Comparison of ENCODE assay signal across 18 cellular contexts in genomic region chr1:172970186-172970585, GRCh38.
A peak's percentile ranks its signal among the peaks of the same experiment; 100 is the strongest.
DNase-seq lines count a peak whose midpoint lies in the region; ATAC-seq, FAIRE-seq and TF ChIP-seq lines count a peak whose summit lies in the region.
"Had no signal": no experiment of that assay in that cellular context is flagged by ENCODE, and none has a peak within 500 bp of the region (broad histone marks: within the 10 kb centered on the region; RNA-seq: fewer than 3 reads in every experiment).

No MANE protein-coding gene starts in this region.

- H3K27ac ChIP-seq in endothelial cell of umbilical vein (ENCODE audit: insufficient read depth, low read depth, low read length) (no peak overlapping the region), osteoblast (ENCODE audit: low read depth, low read length) (peak overlapping the region; percentile 46)
- H3K27ac ChIP-seq: body of pancreas had no signal

- H3K9ac ChIP-seq in endothelial cell of umbilical vein (replicated peaks; ENCODE audit: extremely low read depth, insufficient read depth, low read length): no peak overlapping the region

- no peaks in the 10 kb centered on the region for H3K36me3 ChIP-seq in endothelial cell of umbilical vein (ENCODE audit: control insufficient read depth in 2 of 2, extremely low read depth in 1 of 2, insufficient read depth in 2 of 2, low read length in 2 of 2)
- H3K36me3 ChIP-seq in osteoblast (ENCODE audit: insufficient read depth, low read length): no peaks in the 10 kb centered on the region

- ATAC-seq in GM21528 (IDR thresholded peaks at IDR 0.05; ENCODE audit: low FRiP score, unreplicated experiment) (no peak), left colon (no peak)
- ATAC-seq: body of pancreas, Right ventricle myocardium inferior had no signal

- H3K9me1 ChIP-seq in endothelial cell of umbilical vein (replicated peaks; ENCODE audit: control insufficient read depth, extremely low read depth, insufficient read depth, low read length): no peaks in the 10 kb centered on the region

- TF ChIP-seq CTCF in endothelial cell of umbilical vein (IDR thresholded peaks at IDR 0.05; ENCODE audit: extremely low read depth in 1 of 2, insufficient read depth in 1 of 2, low read depth in 1 of 2, low read length in 2 of 2) (no peak), osteoblast (IDR thresholded peaks at IDR 0.05; ENCODE audit: extremely low read depth, low read depth, low read length) (no peak)

- H3K79me2 ChIP-seq in endothelial cell of umbilical vein (ENCODE audit: control insufficient read depth, insufficient read depth, low read length): no peaks in the 10 kb centered on the region
- H3K79me2 ChIP-seq in osteoblast (ENCODE audit: insufficient read depth, low read length): no peaks in the 10 kb centered on the region

- FAIRE-seq in endothelial cell of umbilical vein (lab: Jason Lieb, UNC): peak; percentile 73
- FAIRE-seq: frontal cortex had no signal

- no peak overlapping the region for H3K4me3 ChIP-seq in endothelial cell of umbilical vein (replicated peaks in 1 of 3; ENCODE audit: insufficient read depth in 1 of 3, low read depth in 1 of 3, low read length in 3 of 3)
- no peak overlapping the region for H3K4me3 ChIP-seq in osteoblast (ENCODE audit: insufficient read depth, low read length)
- H3K4me3 ChIP-seq: body of pancreas had no signal

- no peak for TF ChIP-seq POLR2A in endothelial cell of umbilical vein (IDR thresholded peaks at IDR 0.05; ENCODE audit: low read depth, low read length)

- POLR2A ChIA-PET in endothelial cell of umbilical vein (lab: Charles Lee): no interaction called here

- peak; percentile 67 for DNase-seq in EL
- DNase-seq in NCI-H69 (lab: John Stamatoyannopoulos, UW): peak; percentile 42
- DNase-seq in endothelial cell of umbilical vein (ENCODE audit: low read depth, low spot score): peak; percentile 61
- DNase-seq in osteoblast (ENCODE audit: insufficient read length, low spot score, missing footprints): no peak
- no peak for DNase-seq in stimulated activated CD4-positive, alpha-beta T cell treated with anti-CD3 and anti-CD28 coated beads, Interleukin-2, amount 100 ng/mL, for 24 hours
- no peak for DNase-seq in left colon
- no peak for DNase-seq in head of caudate nucleus
- DNase-seq: activated CD4-positive, alpha-beta T cell treated with anti-CD3 and anti-CD28 coated beads, Interleukin-2, amount 10 ng/mL, durations not matched to agents 7 days and 5 days; activated effector memory CD4-positive, alpha-beta T cell treated with Interleukin-2 at 50 U/mL for 16 hours; body of pancreas; C1 segment of cervical spinal cord; midbrain; NCI-H2029; NCI-H774; T-helper 9 cell had no signal

- H3K9me3 ChIP-seq in endothelial cell of umbilical vein (replicated peaks; ENCODE audit: control insufficient read depth, insufficient read depth, low read length) (no peaks in the 10 kb centered on the region), osteoblast (ENCODE audit: low read depth, low read length) (no peaks in the 10 kb centered on the region)
- H3K9me3 ChIP-seq: body of pancreas had no signal

- intact Hi-C loops in endothelial cell of umbilical vein (cut with micrococcal nuclease) (no loop called here), left colon (cut with DNase I, micrococcal nuclease) (no loop called here), head of caudate nucleus (cut with DNase I) (no loop called here)

- dilution Hi-C loops in endothelial cell of umbilical vein (cut with MboI; ENCODE audit: extremely low pct_ligation_motif_present, low sequenced_read_pairs): loop anchor here (25.0 kb wide), 1 partner anchor 217 kb away; no protein-coding TSS in a partner anchor

- no peak overlapping the region for H2AFZ ChIP-seq in endothelial cell of umbilical vein (ENCODE audit: low read depth, low read length)
- no peak overlapping the region for H2AFZ ChIP-seq in osteoblast (ENCODE audit: low read length)

- peak overlapping the region; percentile 12 for H3K4me2 ChIP-seq in endothelial cell of umbilical vein (ENCODE audit: insufficient read depth, low read length)
- no peak overlapping the region for H3K4me2 ChIP-seq in osteoblast (ENCODE audit: insufficient read depth, low read length)

- H3K4me1 ChIP-seq in endothelial cell of umbilical vein (ENCODE audit: control insufficient read depth, extremely low read depth, insufficient read depth, low read length) (peaks cover 30% of the 10 kb centered on the region), osteoblast (ENCODE audit: insufficient read depth, low read length) (peaks cover 24% of the 10 kb centered on the region)

- no TSS peak for BruUV-seq in endothelial cell of umbilical vein (replicated peaks; lab: Mats Ljungman, UMichigan)

- CTCF ChIA-PET in endothelial cell of umbilical vein (lab: Charles Lee): interaction anchor here (1.1 to 1.7 kb wide), 2 partner anchors 10 to 225 kb away, joined by 3 to 7 read pairs; no protein-coding TSS in a partner anchor

- no peaks in the 10 kb centered on the region for H3K27me3 ChIP-seq in endothelial cell of umbilical vein (ENCODE audit: control insufficient read depth in 2 of 2, insufficient read depth in 2 of 2, low read length in 2 of 2)
- H3K27me3 ChIP-seq in osteoblast (ENCODE audit: insufficient read depth, low read length): no peaks in the 10 kb centered on the region
- H3K27me3 ChIP-seq: body of pancreas had no signal

- H4K20me1 ChIP-seq in endothelial cell of umbilical vein (replicated peaks; ENCODE audit: control insufficient read depth, extremely low read depth, insufficient read depth, low read length): no peaks in the 10 kb centered on the region
- no peaks in the 10 kb centered on the region for H4K20me1 ChIP-seq in osteoblast (ENCODE audit: insufficient read depth, low read length)

TF ChIP-seq in endothelial cell of umbilical vein, 7 proteins besides CTCF, POLR2A, EP300 and RAD21:
- peak; percentile 70 for TF ChIP-seq JUN (IDR thresholded peaks at IDR 0.05; ENCODE audit: borderline replicate concordance, insufficient read depth, insufficient read length, low read depth)
- TF ChIP-seq FOS (IDR thresholded peaks at IDR 0.05; ENCODE audit: borderline replicate concordance, insufficient read depth, low read length): peak; percentile 70
- no peak for TF ChIP-seq MAX (IDR thresholded peaks at IDR 0.05; ENCODE audit: insufficient read depth, insufficient read length)
- peak; percentile 69 for TF ChIP-seq GATA2 (IDR thresholded peaks at IDR 0.05; ENCODE audit: insufficient read depth, insufficient read length, low read depth, low read length)

Comparison
In these comparisons a context has a peak if more than half of its experiments do, and no peak if none do; other contexts are left out.
1. DNase-seq: peak in EL (single experiment), NCI-H69 (single experiment) and endothelial cell of umbilical vein (single experiment); none in osteoblast (single experiment), stimulated activated CD4-positive, alpha-beta T cell treated with anti-CD3 and anti-CD28 coated beads, Interleukin-2, amount 100 ng/mL, for 24 hours (0 of 2), left colon (0 of 2) and head of caudate nucleus (0 of 42).